36 cellular contexts compared by ENCODE assay signal in genomic region chr15:83346342-83346741, GRCh38.
"Had no signal": no experiment of that assay in that cellular context is flagged by ENCODE, and none has a peak within 500 bp of the region (broad histone marks: within the 10 kb centered on the region; RNA-seq: fewer than 3 reads in every experiment).

No MANE protein-coding gene starts in this region.

- H3K27ac Mint-ChIP-seq: activated B cell treated with CpG ODN at 0.5 μM for 24 hours; activated CD4-positive, alpha-beta memory T cell treated with anti-CD3 and anti-CD28 coated beads for 36 hours; activated CD4-positive, alpha-beta T cell treated with anti-CD3 and anti-CD28 coated beads, Interleukin-2, amount 10 ng/mL, durations not matched to agents 24 days and 14 days; activated CD8-positive, alpha-beta T cell treated with anti-CD3 and anti-CD28 coated beads for 36 hours; activated naive CD4-positive, alpha-beta T cell treated with anti-CD3 and anti-CD28 coated beads for 36 hours; activated naive CD4-positive, alpha-beta T cell treated with anti-CD3 and anti-CD28 coated beads, Interleukin-2, amount 50 U/mL, for 72 hours; activated naive CD8-positive, alpha-beta T cell treated with anti-CD3 and anti-CD28 coated beads for 36 hours; activated T-cell treated with anti-CD3 and anti-CD28 coated beads, Interleukin-2, amount 50 U/mL, for 72 hours; activated T-helper 1 cell treated with anti-CD3 and anti-CD28 coated beads, Interleukin-12 subunit alpha, Interleukin-12 subunit beta, Interleukin-2, Interleukin-4 antibody, amounts not matched to agents 30 ng/mL and 10 ng/mL and 1 ng/mL, durations not matched to agents 14 hours and 24 hours and 36 hours; activated T-helper 17 cell treated with anti-CD3 and anti-CD28 coated beads, Interleukin-2, amount 50 U/mL, for 72 hours; T-helper 2 cell treated with Interferon-gamma antibody and Interleukin-4, amounts not matched to agents 5 μg/mL and 100 μg/mL, for 36 hours had no signal

- FAIRE-seq: astrocyte, colon, TTC549 had no signal

- H3K4me1 ChIP-seq: adrenal gland, body of pancreas, breast epithelium had no signal

- H3K36me3 Mint-ChIP-seq: activated CD4-positive, alpha-beta memory T cell treated with anti-CD3 and anti-CD28 coated beads for 36 hours; activated naive CD4-positive, alpha-beta T cell treated with anti-CD3 and anti-CD28 coated beads, Interleukin-2, amount 50 U/mL, for 72 hours; activated naive CD8-positive, alpha-beta T cell treated with anti-CD3 and anti-CD28 coated beads for 36 hours had no signal

- H3K27me3 ChIP-seq: brain microvascular endothelial cell, breast epithelium had no signal

- H3K27ac ChIP-seq: adrenal gland, body of pancreas, brain microvascular endothelial cell, breast epithelium, VCaP had no signal

- H3K4me3 ChIP-seq: adrenal gland, body of pancreas, breast epithelium had no signal

- H3K4me1 Mint-ChIP-seq: activated B cell treated with CpG ODN at 0.5 μM for 24 hours; activated CD4-positive, alpha-beta T cell treated with anti-CD3 and anti-CD28 coated beads, Interleukin-2, amount 10 ng/mL, durations not matched to agents 24 days and 14 days; activated naive CD8-positive, alpha-beta T cell treated with anti-CD3 and anti-CD28 coated beads for 36 hours; activated T-helper 17 cell treated with anti-CD3 and anti-CD28 coated beads, Interleukin-2, amount 50 U/mL, for 72 hours had no signal

- H3K9me3 ChIP-seq: adrenal gland, body of pancreas, breast epithelium had no signal

- H3K36me3 ChIP-seq: adrenal gland, brain microvascular endothelial cell, breast epithelium had no signal

- H3K9me3 Mint-ChIP-seq: activated B cell treated with CpG ODN at 0.5 μM for 24 hours; activated CD4-positive, alpha-beta memory T cell treated with anti-CD3 and anti-CD28 coated beads for 36 hours; activated CD4-positive, alpha-beta T cell treated with anti-CD3 and anti-CD28 coated beads, Interleukin-2, amount 10 ng/mL, durations not matched to agents 24 days and 14 days; activated CD8-positive, alpha-beta T cell treated with anti-CD3 and anti-CD28 coated beads for 36 hours; activated naive CD4-positive, alpha-beta T cell treated with anti-CD3 and anti-CD28 coated beads for 36 hours; activated naive CD4-positive, alpha-beta T cell treated with anti-CD3 and anti-CD28 coated beads, Interleukin-2, amount 50 U/mL, for 72 hours; activated naive CD8-positive, alpha-beta T cell treated with anti-CD3 and anti-CD28 coated beads for 36 hours; activated T-cell treated with anti-CD3 and anti-CD28 coated beads, Interleukin-2, amount 50 U/mL, for 4 hours; activated T-cell treated with anti-CD3 and anti-CD28 coated beads, Interleukin-2, amount 50 U/mL, for 72 hours; activated T-helper 1 cell treated with anti-CD3 and anti-CD28 coated beads, Interleukin-12 subunit alpha, Interleukin-12 subunit beta, Interleukin-2, Interleukin-4 antibody, amounts not matched to agents 30 ng/mL and 10 ng/mL and 1 ng/mL, durations not matched to agents 14 hours and 24 hours and 36 hours; activated T-helper 17 cell treated with anti-CD3 and anti-CD28 coated beads, Interleukin-2, amount 50 U/mL, for 72 hours; T-helper 2 cell treated with Interferon-gamma antibody and Interleukin-4, amounts not matched to agents 5 μg/mL and 100 μg/mL, for 36 hours had no signal

- ATAC-seq: activated CD8-positive, alpha-beta T cell treated with anti-CD3 and anti-CD28 coated beads for 36 hours; activated naive CD4-positive, alpha-beta T cell treated with anti-CD3 and anti-CD28 coated beads, Interleukin-2, amount 50 U/mL, for 72 hours; activated T-cell treated with anti-CD3 and anti-CD28 coated beads, Interleukin-2, amount 50 U/mL, for 4 hours; activated T-cell treated with anti-CD3 and anti-CD28 coated beads, Interleukin-2, amount 50 U/mL, for 72 hours; activated T-helper 17 cell treated with anti-CD3 and anti-CD28 coated beads, Interleukin-2, amount 50 U/mL, for 72 hours; body of pancreas had no signal

- H3K4me3 Mint-ChIP-seq: activated B cell treated with CpG ODN at 0.5 μM for 24 hours; activated CD4-positive, alpha-beta memory T cell treated with anti-CD3 and anti-CD28 coated beads for 36 hours; activated CD4-positive, alpha-beta T cell treated with anti-CD3 and anti-CD28 coated beads, Interleukin-2, amount 10 ng/mL, durations not matched to agents 24 days and 14 days; activated CD8-positive, alpha-beta T cell treated with anti-CD3 and anti-CD28 coated beads for 36 hours; activated naive CD4-positive, alpha-beta T cell treated with anti-CD3 and anti-CD28 coated beads for 36 hours; activated naive CD8-positive, alpha-beta T cell treated with anti-CD3 and anti-CD28 coated beads for 36 hours; activated T-cell treated with anti-CD3 and anti-CD28 coated beads, Interleukin-2, amount 50 U/mL, for 4 hours; activated T-cell treated with anti-CD3 and anti-CD28 coated beads, Interleukin-2, amount 50 U/mL, for 72 hours; activated T-helper 1 cell treated with anti-CD3 and anti-CD28 coated beads, Interleukin-12 subunit alpha, Interleukin-12 subunit beta, Interleukin-2, Interleukin-4 antibody, amounts not matched to agents 30 ng/mL and 10 ng/mL and 1 ng/mL, durations not matched to agents 14 hours and 24 hours and 36 hours; activated T-helper 17 cell treated with anti-CD3 and anti-CD28 coated beads, Interleukin-2, amount 50 U/mL, for 72 hours; T-helper 2 cell treated with Interferon-gamma antibody and Interleukin-4, amounts not matched to agents 5 μg/mL and 100 μg/mL, for 36 hours had no signal

- DNase-seq: activated B cell treated with CpG ODN at 0.5 μM for 24 hours; activated CD4-positive, alpha-beta memory T cell treated with anti-CD3 and anti-CD28 coated beads for 36 hours; activated CD4-positive, alpha-beta T cell treated with anti-CD3 and anti-CD28 coated beads for 4 hours; activated CD4-positive, alpha-beta T cell treated with anti-CD3 and anti-CD28 coated beads, Interleukin-2, amount 10 ng/mL, durations not matched to agents 24 days and 14 days; activated CD4-positive, alpha-beta T cell treated with anti-CD3 and anti-CD28 coated beads, Interleukin-2, amount 50 U/mL, for 1 hour; activated CD4-positive, alpha-beta T cell treated with anti-CD3 and anti-CD28 coated beads, Interleukin-2, amount 50 U/mL, for 4 hours; activated CD4-positive, CD25-positive, alpha-beta regulatory T cell treated with anti-CD3 and anti-CD28 coated beads, Interleukin-2, amount 50 U/mL, for 72 hours; activated CD8-positive, alpha-beta memory T cell treated with anti-CD3 and anti-CD28 coated beads, Interleukin-2, amount 50 U/mL, for 4 hours; activated CD8-positive, alpha-beta T cell treated with anti-CD3 and anti-CD28 coated beads for 36 hours; activated effector memory CD4-positive, alpha-beta T cell treated with anti-CD3 and anti-CD28 coated beads, Interleukin-2, amount 50 U/mL, for 16 hours; activated gamma-delta T cell treated with Interleukin-2 at 50 U/mL for 16 hours; activated naive CD4-positive, alpha-beta T cell; activated naive CD4-positive, alpha-beta T cell treated with anti-CD3 and anti-CD28 coated beads for 36 hours; activated naive CD4-positive, alpha-beta T cell treated with anti-CD3 and anti-CD28 coated beads, Interleukin-2, amount 50 U/mL, for 16 hours; activated naive CD8-positive, alpha-beta T cell treated with anti-CD3 and anti-CD28 coated beads for 36 hours; activated T-cell treated with anti-CD3 and anti-CD28 coated beads for 4 hours; activated T-cell treated with anti-CD3 and anti-CD28 coated beads, Interleukin-2, amount 50 U/mL, for 1 hour; activated T-cell treated with anti-CD3 and anti-CD28 coated beads, Interleukin-2, amount 50 U/mL, for 4 hours; activated T-cell treated with anti-CD3 and anti-CD28 coated beads, Interleukin-2, amount 50 U/mL, for 72 hours; adrenal gland; amniotic stem cell; aorta; body of pancreas; brain microvascular endothelial cell; central memory CD4-positive, alpha-beta T cell; T-helper 2 cell; T-helper 9 cell had no signal
